Comparison of ENCODE assay signal across 12 cellular contexts in the genomic region with DNA sequence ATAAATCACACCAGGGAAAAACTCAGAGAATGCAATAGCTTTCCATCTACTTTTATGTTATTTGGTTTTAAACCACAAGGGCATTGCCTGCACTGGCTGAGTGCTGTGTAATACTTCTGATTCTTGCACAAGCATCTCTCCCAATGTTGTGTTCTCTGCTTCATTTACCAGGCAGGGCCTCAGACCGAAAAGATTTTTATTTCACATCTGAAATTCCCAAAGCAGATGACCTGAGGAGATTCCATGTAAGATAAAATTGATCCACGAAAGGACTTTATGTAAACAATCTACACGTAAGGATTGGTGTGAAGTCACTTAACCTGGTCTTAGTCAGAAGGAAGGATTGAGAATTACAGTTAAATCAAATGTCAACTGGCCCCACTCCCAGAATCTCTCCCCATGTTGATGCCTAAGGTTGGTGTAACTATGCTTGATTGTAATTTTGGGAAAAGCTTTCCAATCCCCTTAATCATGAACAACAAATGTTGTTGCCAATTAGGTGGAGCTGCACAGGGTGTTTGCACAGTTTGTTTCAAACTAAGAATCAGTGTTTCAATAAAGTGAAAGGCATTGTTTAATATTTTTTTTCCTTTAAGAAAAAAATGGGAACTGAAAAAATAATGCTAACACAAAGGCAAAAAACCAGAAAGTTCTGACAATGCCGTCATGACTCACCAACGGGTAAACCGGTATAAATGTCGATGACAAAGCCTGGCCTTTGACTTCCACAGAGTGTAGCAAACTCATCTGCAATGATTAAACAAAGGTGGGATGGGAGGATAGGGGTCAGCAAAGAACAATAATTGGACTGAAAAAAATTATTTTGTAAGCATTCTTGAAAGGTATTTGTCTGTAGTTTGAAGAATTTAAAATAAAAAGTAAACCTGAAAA.
DNase-seq lines count a peak whose midpoint lies in the region; ATAC-seq and TF ChIP-seq lines count a peak whose summit lies in the region.
"Had no signal": no experiment of that assay in that cellular context is flagged by ENCODE, and none has a peak within 500 bp of the region (broad histone marks: within the 10 kb centered on the region; RNA-seq: fewer than 3 reads in every experiment).

No MANE protein-coding gene starts in this region.

- no peak overlapping the region for H3K27ac ChIP-seq in lower lobe of right lung

- H3K9me3 ChIP-seq in lower lobe of right lung = no peaks in the 10 kb centered on the region

- no peak for TF ChIP-seq CTCF in lower lobe of right lung (IDR thresholded peaks at IDR 0.05)

- no peaks in the 10 kb centered on the region for H3K27me3 ChIP-seq in lower lobe of right lung (ENCODE audit: low read depth)

- H3K4me3 ChIP-seq in lower lobe of right lung = no peak overlapping the region

- peaks cover 29% of the 10 kb centered on the region for H3K36me3 ChIP-seq in lower lobe of right lung

- intact Hi-C loops in Right ventricle myocardium inferior (cut with DNase I) = no loop called here
- intact Hi-C loops in cardiac septum (cut with DNase I) = no loop called here
- intact Hi-C loops in lower lobe of right lung (cut with DNase I) = no loop called here

- DNase-seq in Right ventricle myocardium inferior (ENCODE audit: missing footprints) = no peak
- no peak for DNase-seq in cardiac septum (ENCODE audit: low spot score)
- peak; percentile 95 for DNase-seq in amniotic epithelial cell (ENCODE audit: low read depth)
- DNase-seq in fibroblast of the conjunctiva (ENCODE audit: low read depth) = peak; percentile 77
- no peak for DNase-seq in lower lobe of right lung
- DNase-seq: ACHN; activated CD4-positive, CD25-positive, alpha-beta regulatory T cell treated with anti-CD3 and anti-CD28 coated beads, Interleukin-2, amount 50 U/mL, for 72 hours; NCI-H1436 treated with DMSO at 0.1 percent for 48 hours; NCI-H774 had no signal

- ATAC-seq in Right ventricle myocardium inferior (peak; percentile 64), lower lobe of right lung (no peak), HG03097 (IDR thresholded peaks at IDR 0.05; ENCODE audit: low FRiP score, unreplicated experiment) (no peak), HG03457 (IDR thresholded peaks at IDR 0.05; ENCODE audit: unreplicated experiment) (no peak), GM19395 (IDR thresholded peaks at IDR 0.05; ENCODE audit: unreplicated experiment) (no peak)

- no peaks in the 10 kb centered on the region for H3K4me1 ChIP-seq in lower lobe of right lung

Comparison
In these comparisons a context has a peak if more than half of its experiments do, and no peak if none do; other contexts are left out.
1. DNase-seq: peak in amniotic epithelial cell (single experiment) and fibroblast of the conjunctiva (single experiment); none in Right ventricle myocardium inferior (single experiment), cardiac septum (single experiment) and lower lobe of right lung (single experiment).